Comparison of ENCODE assay signal across 1 cellular context in the genomic region with DNA sequence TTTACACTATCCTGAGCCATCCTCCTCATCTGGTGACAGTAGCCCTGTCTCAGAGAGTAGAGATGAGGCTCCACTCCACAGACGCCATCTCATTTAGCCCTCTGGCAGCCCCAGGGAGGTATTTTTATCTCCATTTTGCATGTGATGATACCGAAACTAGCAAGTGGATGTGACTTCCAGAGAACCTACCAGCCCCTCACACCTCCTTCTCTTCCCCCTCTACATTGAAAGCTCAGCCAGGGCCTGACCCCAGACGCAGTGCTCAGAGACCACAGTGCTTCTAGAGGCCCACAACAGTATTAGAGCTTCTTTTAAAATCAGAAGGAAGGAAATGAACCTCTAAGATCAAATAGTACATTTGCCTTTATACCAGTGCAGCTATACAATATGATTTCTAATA.
TF ChIP-seq lines count a peak whose summit lies in the region.

No MANE protein-coding gene starts in this region.

TF ChIP-seq in GM12878, 131 proteins besides CTCF, POLR2A, EP300 and RAD21 (continued from another document):
- TF ChIP-seq, protein P1, sequence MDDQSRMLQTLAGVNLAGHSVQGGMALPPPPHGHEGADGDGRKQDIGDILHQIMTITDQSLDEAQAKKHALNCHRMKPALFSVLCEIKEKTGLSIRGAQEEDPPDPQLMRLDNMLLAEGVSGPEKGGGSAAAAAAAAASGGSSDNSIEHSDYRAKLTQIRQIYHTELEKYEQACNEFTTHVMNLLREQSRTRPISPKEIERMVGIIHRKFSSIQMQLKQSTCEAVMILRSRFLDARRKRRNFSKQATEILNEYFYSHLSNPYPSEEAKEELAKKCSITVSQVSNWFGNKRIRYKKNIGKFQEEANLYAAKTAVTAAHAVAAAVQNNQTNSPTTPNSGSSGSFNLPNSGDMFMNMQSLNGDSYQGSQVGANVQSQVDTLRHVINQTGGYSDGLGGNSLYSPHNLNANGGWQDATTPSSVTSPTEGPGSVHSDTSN (IDR thresholded peaks at IDR 0.05; ENCODE audit: insufficient replicate concordance, low read depth, low read length), result no peak
- TF ChIP-seq EGR1 (IDR thresholded peaks at IDR 0.05; ENCODE audit: borderline replicate concordance in 1 of 2, low read depth in 2 of 2, low read length in 2 of 2) (no peak), ZSCAN29 (IDR thresholded peaks at IDR 0.05) (no peak), RBBP5 (conservative IDR thresholded peaks at IDR 0.05) (no peak), CREB1 (IDR thresholded peaks at IDR 0.05; ENCODE audit: low read depth) (no peak), STAT1 (conservative IDR thresholded peaks at IDR 0.05) (no peak), MYB (IDR thresholded peaks at IDR 0.05; ENCODE audit: borderline replicate concordance, low read depth, low read length) (no peak), CHD4 (IDR thresholded peaks at IDR 0.05) (no peak), EED (IDR thresholded peaks at IDR 0.05; ENCODE audit: low read depth) (peak; percentile 44; the same call in 1 of the 2 replicates), RAD51 (IDR thresholded peaks at IDR 0.05) (no peak), BACH1 (IDR thresholded peaks at IDR 0.05; ENCODE audit: borderline replicate concordance) (no peak), SREBF2 (IDR thresholded peaks at IDR 0.05; ENCODE audit: low read length) (no peak), NR2C1 (IDR thresholded peaks at IDR 0.05) (no peak), SPI1 (IDR thresholded peaks at IDR 0.05; ENCODE audit: borderline replicate concordance, insufficient read depth, low read depth, low read length) (no peak), NFYA (IDR thresholded peaks at IDR 0.05; ENCODE audit: borderline replicate concordance, low read depth, low read length) (no peak)
- TF ChIP-seq, protein P2, sequence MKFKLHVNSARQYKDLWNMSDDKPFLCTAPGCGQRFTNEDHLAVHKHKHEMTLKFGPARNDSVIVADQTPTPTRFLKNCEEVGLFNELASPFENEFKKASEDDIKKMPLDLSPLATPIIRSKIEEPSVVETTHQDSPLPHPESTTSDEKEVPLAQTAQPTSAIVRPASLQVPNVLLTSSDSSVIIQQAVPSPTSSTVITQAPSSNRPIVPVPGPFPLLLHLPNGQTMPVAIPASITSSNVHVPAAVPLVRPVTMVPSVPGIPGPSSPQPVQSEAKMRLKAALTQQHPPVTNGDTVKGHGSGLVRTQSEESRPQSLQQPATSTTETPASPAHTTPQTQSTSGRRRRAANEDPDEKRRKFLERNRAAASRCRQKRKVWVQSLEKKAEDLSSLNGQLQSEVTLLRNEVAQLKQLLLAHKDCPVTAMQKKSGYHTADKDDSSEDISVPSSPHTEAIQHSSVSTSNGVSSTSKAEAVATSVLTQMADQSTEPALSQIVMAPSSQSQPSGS (IDR thresholded peaks at IDR 0.05; ENCODE audit: low read length), result 0 out of 2 replicates have a peak, but pooled peaks have one; percentile 18
- TF ChIP-seq, protein P3, sequence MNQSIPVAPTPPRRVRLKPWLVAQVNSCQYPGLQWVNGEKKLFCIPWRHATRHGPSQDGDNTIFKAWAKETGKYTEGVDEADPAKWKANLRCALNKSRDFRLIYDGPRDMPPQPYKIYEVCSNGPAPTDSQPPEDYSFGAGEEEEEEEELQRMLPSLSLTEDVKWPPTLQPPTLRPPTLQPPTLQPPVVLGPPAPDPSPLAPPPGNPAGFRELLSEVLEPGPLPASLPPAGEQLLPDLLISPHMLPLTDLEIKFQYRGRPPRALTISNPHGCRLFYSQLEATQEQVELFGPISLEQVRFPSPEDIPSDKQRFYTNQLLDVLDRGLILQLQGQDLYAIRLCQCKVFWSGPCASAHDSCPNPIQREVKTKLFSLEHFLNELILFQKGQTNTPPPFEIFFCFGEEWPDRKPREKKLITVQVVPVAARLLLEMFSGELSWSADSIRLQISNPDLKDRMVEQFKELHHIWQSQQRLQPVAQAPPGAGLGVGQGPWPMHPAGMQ (IDR thresholded peaks at IDR 0.05; ENCODE audit: borderline replicate concordance), result no peak
- TF ChIP-seq, protein P4, sequence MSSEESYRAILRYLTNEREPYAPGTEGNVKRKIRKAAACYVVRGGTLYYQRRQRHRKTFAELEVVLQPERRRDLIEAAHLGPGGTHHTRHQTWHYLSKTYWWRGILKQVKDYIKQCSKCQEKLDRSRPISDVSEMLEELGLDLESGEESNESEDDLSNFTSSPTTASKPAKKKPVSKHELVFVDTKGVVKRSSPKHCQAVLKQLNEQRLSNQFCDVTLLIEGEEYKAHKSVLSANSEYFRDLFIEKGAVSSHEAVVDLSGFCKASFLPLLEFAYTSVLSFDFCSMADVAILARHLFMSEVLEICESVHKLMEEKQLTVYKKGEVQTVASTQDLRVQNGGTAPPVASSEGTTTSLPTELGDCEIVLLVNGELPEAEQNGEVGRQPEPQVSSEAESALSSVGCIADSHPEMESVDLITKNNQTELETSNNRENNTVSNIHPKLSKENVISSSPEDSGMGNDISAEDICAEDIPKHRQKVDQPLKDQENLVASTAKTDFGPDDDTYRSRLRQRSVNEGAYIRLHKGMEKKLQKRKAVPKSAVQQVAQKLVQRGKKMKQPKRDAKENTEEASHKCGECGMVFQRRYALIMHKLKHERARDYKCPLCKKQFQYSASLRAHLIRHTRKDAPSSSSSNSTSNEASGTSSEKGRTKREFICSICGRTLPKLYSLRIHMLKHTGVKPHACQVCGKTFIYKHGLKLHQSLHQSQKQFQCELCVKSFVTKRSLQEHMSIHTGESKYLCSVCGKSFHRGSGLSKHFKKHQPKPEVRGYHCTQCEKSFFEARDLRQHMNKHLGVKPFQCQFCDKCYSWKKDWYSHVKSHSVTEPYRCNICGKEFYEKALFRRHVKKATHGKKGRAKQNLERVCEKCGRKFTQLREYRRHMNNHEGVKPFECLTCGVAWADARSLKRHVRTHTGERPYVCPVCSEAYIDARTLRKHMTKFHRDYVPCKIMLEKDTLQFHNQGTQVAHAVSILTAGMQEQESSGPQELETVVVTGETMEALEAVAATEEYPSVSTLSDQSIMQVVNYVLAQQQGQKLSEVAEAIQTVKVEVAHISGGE (CRISPR knock-in tag; IDR thresholded peaks at IDR 0.05), result no peak
- TF ChIP-seq, protein P5, sequence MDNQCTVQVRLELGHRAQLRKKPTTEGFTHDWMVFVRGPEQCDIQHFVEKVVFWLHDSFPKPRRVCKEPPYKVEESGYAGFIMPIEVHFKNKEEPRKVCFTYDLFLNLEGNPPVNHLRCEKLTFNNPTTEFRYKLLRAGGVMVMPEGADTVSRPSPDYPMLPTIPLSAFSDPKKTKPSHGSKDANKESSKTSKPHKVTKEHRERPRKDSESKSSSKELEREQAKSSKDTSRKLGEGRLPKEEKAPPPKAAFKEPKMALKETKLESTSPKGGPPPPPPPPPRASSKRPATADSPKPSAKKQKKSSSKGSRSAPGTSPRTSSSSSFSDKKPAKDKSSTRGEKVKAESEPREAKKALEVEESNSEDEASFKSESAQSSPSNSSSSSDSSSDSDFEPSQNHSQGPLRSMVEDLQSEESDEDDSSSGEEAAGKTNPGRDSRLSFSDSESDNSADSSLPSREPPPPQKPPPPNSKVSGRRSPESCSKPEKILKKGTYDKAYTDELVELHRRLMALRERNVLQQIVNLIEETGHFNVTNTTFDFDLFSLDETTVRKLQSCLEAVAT (IDR thresholded peaks at IDR 0.05), result 0 out of 2 replicates have a peak, but pooled peaks have one; percentile 27
- TF ChIP-seq, protein P6, sequence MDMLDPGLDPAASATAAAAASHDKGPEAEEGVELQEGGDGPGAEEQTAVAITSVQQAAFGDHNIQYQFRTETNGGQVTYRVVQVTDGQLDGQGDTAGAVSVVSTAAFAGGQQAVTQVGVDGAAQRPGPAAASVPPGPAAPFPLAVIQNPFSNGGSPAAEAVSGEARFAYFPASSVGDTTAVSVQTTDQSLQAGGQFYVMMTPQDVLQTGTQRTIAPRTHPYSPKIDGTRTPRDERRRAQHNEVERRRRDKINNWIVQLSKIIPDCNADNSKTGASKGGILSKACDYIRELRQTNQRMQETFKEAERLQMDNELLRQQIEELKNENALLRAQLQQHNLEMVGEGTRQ (IDR thresholded peaks at IDR 0.05; ENCODE audit: borderline replicate concordance, low read depth, low read length), result no peak
- TF ChIP-seq, protein P7, sequence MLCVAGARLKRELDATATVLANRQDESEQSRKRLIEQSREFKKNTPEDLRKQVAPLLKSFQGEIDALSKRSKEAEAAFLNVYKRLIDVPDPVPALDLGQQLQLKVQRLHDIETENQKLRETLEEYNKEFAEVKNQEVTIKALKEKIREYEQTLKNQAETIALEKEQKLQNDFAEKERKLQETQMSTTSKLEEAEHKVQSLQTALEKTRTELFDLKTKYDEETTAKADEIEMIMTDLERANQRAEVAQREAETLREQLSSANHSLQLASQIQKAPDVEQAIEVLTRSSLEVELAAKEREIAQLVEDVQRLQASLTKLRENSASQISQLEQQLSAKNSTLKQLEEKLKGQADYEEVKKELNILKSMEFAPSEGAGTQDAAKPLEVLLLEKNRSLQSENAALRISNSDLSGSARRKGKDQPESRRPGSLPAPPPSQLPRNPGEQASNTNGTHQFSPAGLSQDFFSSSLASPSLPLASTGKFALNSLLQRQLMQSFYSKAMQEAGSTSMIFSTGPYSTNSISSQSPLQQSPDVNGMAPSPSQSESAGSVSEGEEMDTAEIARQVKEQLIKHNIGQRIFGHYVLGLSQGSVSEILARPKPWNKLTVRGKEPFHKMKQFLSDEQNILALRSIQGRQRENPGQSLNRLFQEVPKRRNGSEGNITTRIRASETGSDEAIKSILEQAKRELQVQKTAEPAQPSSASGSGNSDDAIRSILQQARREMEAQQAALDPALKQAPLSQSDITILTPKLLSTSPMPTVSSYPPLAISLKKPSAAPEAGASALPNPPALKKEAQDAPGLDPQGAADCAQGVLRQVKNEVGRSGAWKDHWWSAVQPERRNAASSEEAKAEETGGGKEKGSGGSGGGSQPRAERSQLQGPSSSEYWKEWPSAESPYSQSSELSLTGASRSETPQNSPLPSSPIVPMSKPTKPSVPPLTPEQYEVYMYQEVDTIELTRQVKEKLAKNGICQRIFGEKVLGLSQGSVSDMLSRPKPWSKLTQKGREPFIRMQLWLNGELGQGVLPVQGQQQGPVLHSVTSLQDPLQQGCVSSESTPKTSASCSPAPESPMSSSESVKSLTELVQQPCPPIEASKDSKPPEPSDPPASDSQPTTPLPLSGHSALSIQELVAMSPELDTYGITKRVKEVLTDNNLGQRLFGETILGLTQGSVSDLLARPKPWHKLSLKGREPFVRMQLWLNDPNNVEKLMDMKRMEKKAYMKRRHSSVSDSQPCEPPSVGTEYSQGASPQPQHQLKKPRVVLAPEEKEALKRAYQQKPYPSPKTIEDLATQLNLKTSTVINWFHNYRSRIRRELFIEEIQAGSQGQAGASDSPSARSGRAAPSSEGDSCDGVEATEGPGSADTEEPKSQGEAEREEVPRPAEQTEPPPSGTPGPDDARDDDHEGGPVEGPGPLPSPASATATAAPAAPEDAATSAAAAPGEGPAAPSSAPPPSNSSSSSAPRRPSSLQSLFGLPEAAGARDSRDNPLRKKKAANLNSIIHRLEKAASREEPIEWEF (IDR thresholded peaks at IDR 0.05; ENCODE audit: insufficient replicate concordance, low read depth, low read length), result no peak
